11 cellular contexts compared by ENCODE assay signal in genomic region chr17:1422907-1423306, GRCh38. TPM values are rescaled to one million over a fixed set of nuclear protein-coding genes. Genes with fewer than 3 reads are reported as not detected.
A peak's percentile ranks its signal among the peaks of the same experiment; 100 is the strongest.
DNase-seq lines count a peak whose midpoint lies in the region; ATAC-seq, FAIRE-seq and TF ChIP-seq lines count a peak whose summit lies in the region.
"Had no signal": no experiment of that assay in that cellular context is flagged by ENCODE, and none has a peak within 500 bp of the region (broad histone marks: within the 10 kb centered on the region; RNA-seq: fewer than 3 reads in every experiment).

No MANE protein-coding gene starts in this region.

- TF ChIP-seq POLR2A in right lobe of liver (IDR thresholded peaks at IDR 0.05), result no peak
- TF ChIP-seq POLR2A in HepG2 (IDR thresholded peaks at IDR 0.05; ENCODE audit: insufficient read depth in 1 of 2, low read depth in 2 of 2, low read length in 2 of 2), result no peak
- TF ChIP-seq POLR2A in K562 (conservative IDR thresholded peaks at IDR 0.05), result no peak

- in situ Hi-C loops in HepG2 (cut with HindIII; ENCODE audit: extremely low pct_ligation_motif_present, low pct_unique_long_range_greater_than_20kb), result no loop called here
- in situ Hi-C loops in K562 (cut with MboI), result no loop called here

- POLR2A ChIA-PET in HepG2 (lab: Yijun Ruan, JAX) (no interaction called here), K562 (lab: Yijun Ruan, JAX) (no interaction called here)

- 81% methylated on average over 8 of the region's 8 CpGs for WGBS in right lobe of liver (ENCODE audit: insufficient coverage, low coverage, low lambda C conversion rate, missing lambda C conversion rate)
- 92% methylated on average over 8 of the region's 8 CpGs for WGBS in HepG2 (ENCODE audit: low lambda C conversion rate)
- 62% methylated on average over 8 of the region's 8 CpGs for WGBS in K562 (ENCODE audit: insufficient coverage, low coverage, missing lambda C conversion rate)

- no peak for DNase-seq in right lobe of liver
- DNase-seq in HepG2 (ENCODE audit: low spot score), result no peak
- no peak for DNase-seq in K562 (ENCODE audit: extremely low read depth in 1 of 4, low spot score in 3 of 4)
- peak; percentile 41 for DNase-seq in keratinocyte (ENCODE audit: low read depth, low spot score)
- DNase-seq in urothelium cell line (ENCODE audit: low spot score), result peak; percentile 21
- no peak for DNase-seq in NCI-H2029 (lab: John Stamatoyannopoulos, UW)
- DNase-seq in SHP77 treated with DMSO at 0.1 percent for 48 hours (lab: John Stamatoyannopoulos, UW), result no peak
- DNase-seq: activated naive CD8-positive, alpha-beta T cell treated with anti-CD3 and anti-CD28 coated beads, Interleukin-2, amount 10 ng/mL, durations not matched to agents 7 days and 5 days; NCI-H526 had no signal

- FAIRE-seq in HepG2 (lab: Jason Lieb, UNC) (no peak), K562 (lab: Jason Lieb, UNC) (no peak), keratinocyte (lab: Jason Lieb, UNC) (peak; percentile 100), urothelium cell line (lab: Jason Lieb, UNC) (no peak)

- no TSS peak for BruUV-seq in HepG2 (replicated peaks; lab: Mats Ljungman, UMichigan)
- BruUV-seq in K562 (replicated peaks; lab: Mats Ljungman, UMichigan), result no TSS peak

- peaks cover 7 to 37% (median 13%) of the 10 kb centered on the region in 4 donors for H3K36me3 ChIP-seq in right lobe of liver
- H3K36me3 ChIP-seq in HepG2 (replicated peaks in 1 of 2; ENCODE audit: control insufficient read depth in 1 of 2, insufficient read depth in 2 of 2, low read length in 2 of 2), result peaks cover 11 to 47% of the 10 kb centered on the region in 2 experiments; a peak in 4 of 5 replicates
- peaks cover 49% of the 10 kb centered on the region; the same call in 2 of the 3 replicates for H3K36me3 ChIP-seq in K562 (ENCODE audit: control insufficient read depth, insufficient read depth, low read length)
- peaks cover 15 to 31% of the 10 kb centered on the region in 2 experiments for H3K36me3 ChIP-seq in keratinocyte (ENCODE audit: control insufficient read depth in 2 of 2, extremely low read depth in 1 of 2, insufficient read depth in 2 of 2, low read length in 2 of 2)

- intact Hi-C loops in right lobe of liver (cut with DNase I) (no loop called here), HepG2 (cut with micrococcal nuclease; ENCODE audit: unreplicated experiment) (no loop called here), K562 (cut with micrococcal nuclease) (no loop called here)

- dilution Hi-C loops in keratinocyte (cut with MboI; ENCODE audit: extremely low pct_ligation_motif_present, low sequenced_read_pairs), result no loop called here

- H2AFZ ChIP-seq in HepG2 (ENCODE audit: low read length) (no peak overlapping the region), K562 (ENCODE audit: low read depth, low read length) (no peak overlapping the region), keratinocyte (ENCODE audit: control insufficient read depth, low read length) (no peak overlapping the region)
- H2AFZ ChIP-seq: parathyroid adenoma had no signal

- ATAC-seq in right lobe of liver, result peak; percentile 10 to 73 (median 46)
- ATAC-seq in HepG2, result no peak
- ATAC-seq in K562, result no peak
- no peak for ATAC-seq in GM19397 (IDR thresholded peaks at IDR 0.05; ENCODE audit: unreplicated experiment)

- no peak overlapping the region for H3K4me3 ChIP-seq in right lobe of liver
- H3K4me3 ChIP-seq in HepG2 (replicated peaks in 1 of 3; ENCODE audit: insufficient read depth in 1 of 3, low read depth in 2 of 3, low read length in 3 of 3), result no peak overlapping the region
- no peak overlapping the region for H3K4me3 ChIP-seq in K562
- H3K4me3 ChIP-seq in keratinocyte (ENCODE audit: control insufficient read depth in 2 of 3, extremely low read depth in 1 of 3, insufficient read depth in 2 of 3, low read depth in 1 of 3, low read length in 3 of 3), result no peak overlapping the region

- CTCF ChIA-PET in HepG2 (lab: Yijun Ruan, JAX; ENCODE audit: low intra/inter-chr PET ratio, low total read pairs), result no interaction called here
- CTCF ChIA-PET in K562 (lab: Yijun Ruan, JAX; ENCODE audit: low intra/inter-chr PET ratio), result no interaction called here

- TF ChIP-seq CTCF in right lobe of liver (IDR thresholded peaks at IDR 0.05), result no peak
- no peak for TF ChIP-seq CTCF in HepG2 (CRISPR knock-in tag; IDR thresholded peaks at IDR 0.05)
- no peak for TF ChIP-seq CTCF in K562 (IDR thresholded peaks at IDR 0.05 in 2 of 3, conservative IDR thresholded peaks at IDR 0.05 in 1 of 3; ENCODE audit: insufficient read depth in 2 of 3, low read depth in 1 of 3, low read length in 3 of 3)
- no peak for TF ChIP-seq CTCF in keratinocyte (optimal IDR thresholded peaks at IDR 0.05 in 1 of 3, IDR thresholded peaks at IDR 0.05 in 1 of 3, conservative IDR thresholded peaks at IDR 0.05 in 1 of 3; ENCODE audit: extremely low read depth in 1 of 3, insufficient read depth in 2 of 3, low read length in 3 of 3)

- no peaks in the 10 kb centered on the region for H3K9me1 ChIP-seq in K562 (ENCODE audit: control insufficient read depth, insufficient read depth, low read length)
- H3K9me1 ChIP-seq in keratinocyte (ENCODE audit: control insufficient read depth, extremely low read depth, insufficient read depth, low read length), result peaks cover 3% of the 10 kb centered on the region

- TF ChIP-seq RAD21 in HepG2 (CRISPR knock-in tag; IDR thresholded peaks at IDR 0.05) (no peak), K562 (CRISPR knock-in tag; conservative IDR thresholded peaks at IDR 0.05 in 1 of 2, IDR thresholded peaks at IDR 0.05 in 1 of 2) (no peak)

- peaks cover 13% of the 10 kb centered on the region for H3K79me2 ChIP-seq in HepG2 (ENCODE audit: insufficient read depth, low read length)
- H3K79me2 ChIP-seq in K562 (ENCODE audit: control insufficient read depth, insufficient read depth, low read length), result peaks cover 10% of the 10 kb centered on the region; the same call in 2 of the 3 replicates
- peaks cover 55% of the 10 kb centered on the region for H3K79me2 ChIP-seq in keratinocyte (ENCODE audit: control insufficient read depth, insufficient read depth, low read length)

- H3K4me1 ChIP-seq in right lobe of liver, result no peaks in the 10 kb centered on the region
- no peaks in the 10 kb centered on the region for H3K4me1 ChIP-seq in HepG2 (ENCODE audit: insufficient read depth, low read length)
- no peaks in the 10 kb centered on the region for H3K4me1 ChIP-seq in K562 (replicated peaks in 1 of 2; ENCODE audit: control insufficient read depth in 2 of 2, insufficient read depth in 2 of 2, low read length in 2 of 2)
- peaks cover 18% of the 10 kb centered on the region for H3K4me1 ChIP-seq in keratinocyte (ENCODE audit: control insufficient read depth, extremely low read depth, insufficient read depth, low read length)
- H3K4me1 ChIP-seq: parathyroid adenoma had no signal

- no peak for TF ChIP-seq EP300 in HepG2 (IDR thresholded peaks at IDR 0.05; ENCODE audit: low read depth in 2 of 2, low read length in 2 of 2)
- no peak for TF ChIP-seq EP300 in HepG2 (CRISPR knock-in tag; IDR thresholded peaks at IDR 0.05; ENCODE audit: borderline replicate concordance)
- TF ChIP-seq EP300 in K562 (IDR thresholded peaks at IDR 0.05; ENCODE audit: low read length), result no peak

- H3K27ac ChIP-seq in right lobe of liver, result no peak overlapping the region
- H3K27ac ChIP-seq in HepG2 (ENCODE audit: extremely low read length, insufficient read depth, low read length), result no peak overlapping the region
- no peak overlapping the region for H3K27ac ChIP-seq in K562 (ENCODE audit: extremely low read depth, low read depth, low read length)
- peak overlapping the region; percentile 62 for H3K27ac ChIP-seq in keratinocyte (ENCODE audit: control insufficient read depth, insufficient read depth, low read length)
- H3K27ac ChIP-seq: parathyroid adenoma had no signal

- H3K9ac ChIP-seq in HepG2 (ENCODE audit: insufficient read depth, low read depth, low read length) (no peak overlapping the region), K562 (ENCODE audit: insufficient read depth in 1 of 2, low read depth in 2 of 2, low read length in 2 of 2) (no peak overlapping the region), keratinocyte (ENCODE audit: control insufficient read depth, extremely low read depth, insufficient read depth, low read length) (no peak overlapping the region)
- H3K9ac ChIP-seq: parathyroid adenoma had no signal

- H3K9me3 ChIP-seq in right lobe of liver (no peaks in the 10 kb centered on the region), HepG2 (ENCODE audit: low read length) (no peaks in the 10 kb centered on the region), K562 (replicated peaks; ENCODE audit: control insufficient read depth, insufficient read depth, low read depth, low read length) (no peaks in the 10 kb centered on the region), keratinocyte (ENCODE audit: control insufficient read depth, low read depth, low read length) (no peaks in the 10 kb centered on the region)

- no peaks in the 10 kb centered on the region for H3K27me3 ChIP-seq in right lobe of liver
- H3K27me3 ChIP-seq in HepG2 (ENCODE audit: control insufficient read depth in 1 of 2, insufficient read depth in 2 of 2, low read length in 2 of 2), result no peaks in the 10 kb centered on the region
- H3K27me3 ChIP-seq in K562 (ENCODE audit: control insufficient read depth in 2 of 2, insufficient read depth in 2 of 2, low read length in 2 of 2), result no peaks in the 10 kb centered on the region
- H3K27me3 ChIP-seq in keratinocyte (ENCODE audit: control insufficient read depth, extremely low read depth, insufficient read depth, low read length), result no peaks in the 10 kb centered on the region

- no peak overlapping the region for H3K4me2 ChIP-seq in HepG2 (ENCODE audit: low read depth, low read length)
- no peak overlapping the region for H3K4me2 ChIP-seq in K562 (ENCODE audit: insufficient read depth, low read length)
- peak overlapping the region; percentile 52 for H3K4me2 ChIP-seq in keratinocyte (ENCODE audit: control insufficient read depth, extremely low read depth, insufficient read depth, low read depth, low read length)

- H4K20me1 ChIP-seq in HepG2 (ENCODE audit: insufficient read depth, low read length), result 0 out of 2 replicates have a peak, but pooled peaks cover 3% of the 10 kb centered on the region
- H4K20me1 ChIP-seq in K562 (replicated peaks; ENCODE audit: control insufficient read depth, insufficient read depth, low read length), result no peaks in the 10 kb centered on the region; the same call in none of the 2 replicates
- peaks cover 12% of the 10 kb centered on the region for H4K20me1 ChIP-seq in keratinocyte (ENCODE audit: control insufficient read depth, extremely low read depth, insufficient read depth, low read length)

RNA-seq across cellular contexts. Expression of gene YWHAE, which starts 22.9 kb away (rescaled TPM):
- total RNA-seq in right lobe of liver (100 to 1,000 TPM; 167 to 446 (median 217) TPM), HepG2 (2016; rRNA removed; fragmentation: Illumina TruSeq; extraction: Trizol) (256 and 504 TPM in 2 replicates), K562 (2014; rRNA removed) (234 and 310 TPM in 2 replicates), K562 (2014; rRNA removed; fragmentation: Illumina TruSeq; extraction: Trizol) (184 and 193 TPM in 2 replicates), K562 (2015; rRNA removed; fragmentation: Illumina TruSeq; extraction: Trizol) (224 TPM in 2 replicates), K562 (2021) (466 and 488 TPM in 2 replicates)
- 47.1 and 52.6 TPM in 2 replicates for total RNA-seq in HepG2 (2016; cell fraction: cytosol; rRNA removed; fragmentation: Illumina TruSeq; extraction: Trizol; ENCODE audit: low read depth)
- 277 and 538 TPM in 2 replicates for total RNA-seq in HepG2 (2016; cell fraction: insoluble cytoplasmic fraction; rRNA removed; fragmentation: Illumina TruSeq; extraction: Trizol)
- total RNA-seq in HepG2 (2016; cell fraction: membrane; rRNA removed; fragmentation: Illumina TruSeq; extraction: Trizol), result 139 and 150 TPM in 2 replicates
- total RNA-seq in HepG2 (2016; cell fraction: nucleus; rRNA removed; fragmentation: Illumina TruSeq; extraction: Trizol), result 149 and 165 TPM in 2 replicates
- polyA plus RNA-seq in HepG2 (2011; rRNA removed) (249 and 335 TPM in 2 replicates), K562 (2011; rRNA removed) (480 and 622 TPM in 2 replicates), K562 (2014; fragmentation: Illumina TruSeq; extraction: Trizol) (402 and 448 TPM in 2 replicates), K562 (2014; fragmentation: Nextera tagmentation; extraction: Ambion mirVana) (100 to 1,000 TPM; 323 to 513 TPM), K562 (2014; rRNA removed) (576 and 727 TPM in 2 replicates), keratinocyte (468 to 1,322 TPM (median 739 TPM) in 3 replicates)
- polyA plus RNA-seq in HepG2 (2011; cell fraction: cytosol; rRNA removed), result 317 and 360 TPM in 2 replicates
- polyA plus RNA-seq in HepG2 (2011; cell fraction: nucleus; rRNA removed), result 61.1 and 72.7 TPM in 2 replicates
- 349 and 597 TPM in 2 replicates for polyA plus RNA-seq in HepG2 (2012)
- polyA plus RNA-seq in HepG2 (2016; cell fraction: cytosol; fragmentation: Illumina TruSeq; extraction: Trizol; ENCODE audit: low read depth), result 53.7 and 53.8 TPM in 2 replicates
- 882 and 909 TPM in 2 replicates for polyA plus RNA-seq in HepG2 (2016; cell fraction: insoluble cytoplasmic fraction; fragmentation: Illumina TruSeq; extraction: Trizol; ENCODE audit: low read depth)
- 149 and 156 TPM in 2 replicates for polyA plus RNA-seq in HepG2 (2016; cell fraction: membrane; fragmentation: Illumina TruSeq; extraction: Trizol; ENCODE audit: low read depth)
- polyA plus RNA-seq in HepG2 (2016; cell fraction: nucleus; fragmentation: Illumina TruSeq; extraction: Trizol; ENCODE audit: insufficient read depth, low read depth), result 279 and 293 TPM in 2 replicates
- polyA minus RNA-seq in HepG2 (2011; rRNA and poly(A)+ RNA removed; ENCODE audit: low replicate concordance), result 266 and 357 TPM in 2 replicates
- polyA minus RNA-seq in HepG2 (2011; cell fraction: cytosol; rRNA and poly(A)+ RNA removed), result 327 and 341 TPM in 2 replicates
- polyA minus RNA-seq in HepG2 (2011; cell fraction: nucleus; rRNA and poly(A)+ RNA removed), result 88.1 and 126 TPM in 2 replicates
- total RNA-seq in K562 (2011; cell fraction: chromatin; rRNA removed; ENCODE audit: low replicate concordance), result 89.4 and 152 TPM in 2 replicates
- 61.4 and 88.2 TPM in 2 replicates for total RNA-seq in K562 (2011; cell fraction: nucleolus; rRNA removed)
- total RNA-seq in K562 (2011; cell fraction: nucleoplasm; rRNA removed), result 127 and 150 TPM in 2 replicates
- polyA plus RNA-seq in K562 (2011; cell fraction: cytosol; rRNA removed), result 198 and 388 TPM in 2 replicates
- 77.5 and 131 TPM in 2 replicates for polyA plus RNA-seq in K562 (2011; cell fraction: nucleus; rRNA removed)
- 300 and 685 TPM in 2 replicates for polyA plus RNA-seq in K562 (2012)
- polyA minus RNA-seq in K562 (2011; rRNA and poly(A)+ RNA removed), result 684 and 865 TPM in 2 replicates
- 251 and 367 TPM in 2 replicates for polyA minus RNA-seq in K562 (2011; cell fraction: cytosol; rRNA and poly(A)+ RNA removed)
- 34.3 and 69.4 TPM in 2 replicates for polyA minus RNA-seq in K562 (2011; cell fraction: nucleus; rRNA and poly(A)+ RNA removed)
- polyA plus RNA-seq in keratinocyte (2011; ENCODE audit: low read depth), result 1,692 TPM
- 729 and 842 TPM in 2 replicates for polyA plus RNA-seq in keratinocyte (2011; cell fraction: cytosol; rRNA removed)
- polyA plus RNA-seq in keratinocyte (2011; cell fraction: nucleus; rRNA removed), result 360 and 563 TPM in 2 replicates
- polyA plus RNA-seq in keratinocyte (2012; ENCODE audit: low replicate concordance), result 665 and 1,046 TPM in 2 replicates
- 144 to 656 TPM (median 449 TPM) in 3 replicates for polyA minus RNA-seq in keratinocyte
- 1,051 TPM for polyA minus RNA-seq in keratinocyte (2011; cell fraction: cytosol; rRNA and poly(A)+ RNA removed)
- polyA minus RNA-seq in keratinocyte (2011; cell fraction: nucleus; rRNA and poly(A)+ RNA removed), result 134 and 185 TPM in 2 replicates

RNA-seq across cellular contexts. Expression of gene CRK, which starts 33.1 kb away (rescaled TPM):
- total RNA-seq in right lobe of liver, result 10 to 100 TPM; 33.9 to 58.6 (median 47.6) TPM
- 54.2 and 66.2 TPM in 2 replicates for total RNA-seq in HepG2 (2016; rRNA removed; fragmentation: Illumina TruSeq; extraction: Trizol)
- 6.4 and 7.7 TPM in 2 replicates for total RNA-seq in HepG2 (2016; cell fraction: cytosol; rRNA removed; fragmentation: Illumina TruSeq; extraction: Trizol; ENCODE audit: low read depth)
- total RNA-seq in HepG2 (2016; cell fraction: insoluble cytoplasmic fraction; rRNA removed; fragmentation: Illumina TruSeq; extraction: Trizol), result 55.2 and 65.5 TPM in 2 replicates
- 35.0 and 35.8 TPM in 2 replicates for total RNA-seq in HepG2 (2016; cell fraction: membrane; rRNA removed; fragmentation: Illumina TruSeq; extraction: Trizol)
- total RNA-seq in HepG2 (2016; cell fraction: nucleus; rRNA removed; fragmentation: Illumina TruSeq; extraction: Trizol), result 21.6 and 23.7 TPM in 2 replicates
- 42.3 and 47.4 TPM in 2 replicates for polyA plus RNA-seq in HepG2 (2011; rRNA removed)
- polyA plus RNA-seq in HepG2 (2011; cell fraction: cytosol; rRNA removed), result 32.4 and 45.6 TPM in 2 replicates
- 7.9 and 11.0 TPM in 2 replicates for polyA plus RNA-seq in HepG2 (2011; cell fraction: nucleus; rRNA removed)
- 27.3 and 28.9 TPM in 2 replicates for polyA plus RNA-seq in HepG2 (2012)
- 3.5 and 3.6 TPM in 2 replicates for polyA plus RNA-seq in HepG2 (2016; cell fraction: cytosol; fragmentation: Illumina TruSeq; extraction: Trizol; ENCODE audit: low read depth)
- polyA plus RNA-seq in HepG2 (2016; cell fraction: insoluble cytoplasmic fraction; fragmentation: Illumina TruSeq; extraction: Trizol; ENCODE audit: low read depth), result 56.6 and 59.0 TPM in 2 replicates
- polyA plus RNA-seq in HepG2 (2016; cell fraction: membrane; fragmentation: Illumina TruSeq; extraction: Trizol; ENCODE audit: low read depth), result 19.4 and 19.8 TPM in 2 replicates
- polyA plus RNA-seq in HepG2 (2016; cell fraction: nucleus; fragmentation: Illumina TruSeq; extraction: Trizol; ENCODE audit: insufficient read depth, low read depth), result 30.2 and 30.5 TPM in 2 replicates
- polyA minus RNA-seq in HepG2 (2011; rRNA and poly(A)+ RNA removed; ENCODE audit: low replicate concordance), result 31.9 and 49.0 TPM in 2 replicates
- 31.0 and 34.3 TPM in 2 replicates for polyA minus RNA-seq in HepG2 (2011; cell fraction: cytosol; rRNA and poly(A)+ RNA removed)
- polyA minus RNA-seq in HepG2 (2011; cell fraction: nucleus; rRNA and poly(A)+ RNA removed), result 13.8 and 19.4 TPM in 2 replicates
- total RNA-seq in K562 (2011; cell fraction: chromatin; rRNA removed; ENCODE audit: low replicate concordance), result 33.0 TPM in 2 replicates
- 17.5 and 19.2 TPM in 2 replicates for total RNA-seq in K562 (2011; cell fraction: nucleolus; rRNA removed)
- 28.4 and 41.1 TPM in 2 replicates for total RNA-seq in K562 (2011; cell fraction: nucleoplasm; rRNA removed)
- 23.2 and 24.7 TPM in 2 replicates for total RNA-seq in K562 (2014; rRNA removed)
- 30.0 and 31.2 TPM in 2 replicates for total RNA-seq in K562 (2014; rRNA removed; fragmentation: Illumina TruSeq; extraction: Trizol)
- 29.2 and 30.2 TPM in 2 replicates for total RNA-seq in K562 (2015; rRNA removed; fragmentation: Illumina TruSeq; extraction: Trizol)
- 22.1 and 23.9 TPM in 2 replicates for total RNA-seq in K562 (2021)
- 32.0 and 40.2 TPM in 2 replicates for polyA plus RNA-seq in K562 (2011; rRNA removed)
- polyA plus RNA-seq in K562 (2011; cell fraction: cytosol; rRNA removed), result 18.8 and 29.0 TPM in 2 replicates
- polyA plus RNA-seq in K562 (2011; cell fraction: nucleus; rRNA removed), result 5.0 and 5.4 TPM in 2 replicates
- 14.3 and 18.9 TPM in 2 replicates for polyA plus RNA-seq in K562 (2012)
- polyA plus RNA-seq in K562 (2014; fragmentation: Illumina TruSeq; extraction: Trizol), result 26.5 and 27.3 TPM in 2 replicates
- polyA plus RNA-seq in K562 (2014; fragmentation: Nextera tagmentation; extraction: Ambion mirVana), result 10 to 100 TPM; 13.1 to 17.7 TPM
- 24.3 and 26.1 TPM in 2 replicates for polyA plus RNA-seq in K562 (2014; rRNA removed)
- polyA minus RNA-seq in K562 (2011; rRNA and poly(A)+ RNA removed), result 46.6 and 50.1 TPM in 2 replicates
- 17.0 and 17.5 TPM in 2 replicates for polyA minus RNA-seq in K562 (2011; cell fraction: cytosol; rRNA and poly(A)+ RNA removed)
- polyA minus RNA-seq in K562 (2011; cell fraction: nucleus; rRNA and poly(A)+ RNA removed), result 4.3 and 5.8 TPM in 2 replicates
- 111 to 127 TPM (median 117 TPM) in 3 replicates for polyA plus RNA-seq in keratinocyte
- 62.6 TPM for polyA plus RNA-seq in keratinocyte (2011; ENCODE audit: low read depth)
- polyA plus RNA-seq in keratinocyte (2011; cell fraction: cytosol; rRNA removed), result 104 and 167 TPM in 2 replicates
- 97.2 and 110 TPM in 2 replicates for polyA plus RNA-seq in keratinocyte (2011; cell fraction: nucleus; rRNA removed)
- polyA plus RNA-seq in keratinocyte (2012; ENCODE audit: low replicate concordance), result 53.2 and 70.0 TPM in 2 replicates
- polyA minus RNA-seq in keratinocyte, result 48.3 to 129 TPM (median 105 TPM) in 3 replicates
- polyA minus RNA-seq in keratinocyte (2011; cell fraction: cytosol; rRNA and poly(A)+ RNA removed), result 91.1 TPM
- polyA minus RNA-seq in keratinocyte (2011; cell fraction: nucleus; rRNA and poly(A)+ RNA removed), result 43.7 and 74.3 TPM in 2 replicates

Comparison
In these comparisons a context has a peak if more than half of its experiments do, and no peak if none do; other contexts are left out.
1. ATAC-seq: peak in right lobe of liver (4 of 4); none in HepG2 (single experiment), K562 (single experiment) and GM19397 (single experiment).
2. DNase-seq: peak in keratinocyte (single experiment) and urothelium cell line (single experiment); none in right lobe of liver (0 of 3), HepG2 (single experiment), K562 (0 of 4), NCI-H2029 (single experiment) and SHP77 treated with DMSO at 0.1 percent for 48 hours (single experiment).